In genomic region chr18:57921708-57922107, GRCh38 we compare ENCODE assay signal across 15 cellular contexts.
DNase-seq lines count a peak whose midpoint lies in the region; TF ChIP-seq lines count a peak whose summit lies in the region.
"Had no signal": no experiment of that assay in that cellular context is flagged by ENCODE, and none has a peak within 500 bp of the region (broad histone marks: within the 10 kb centered on the region; RNA-seq: fewer than 3 reads in every experiment).

No MANE protein-coding gene starts in this region.

- H3K9ac ChIP-seq in mammary epithelial cell (ENCODE audit: insufficient read depth, low read length), result no peak overlapping the region

- no peaks in the 10 kb centered on the region for H4K20me1 ChIP-seq in mammary epithelial cell (ENCODE audit: insufficient read depth, low read length)

- no peak overlapping the region for H3K27ac ChIP-seq in mammary epithelial cell (ENCODE audit: insufficient read depth, low read depth, low read length)
- H3K27ac ChIP-seq: heart left ventricle, neutrophil, spleen had no signal

- H3K4me3 ChIP-seq in mammary epithelial cell (replicated peaks in 1 of 3; ENCODE audit: insufficient read depth in 1 of 3, low read depth in 2 of 3, low read length in 3 of 3), result no peak overlapping the region
- H3K4me3 ChIP-seq: heart left ventricle, spleen had no signal

- no peaks in the 10 kb centered on the region for H3K36me3 Mint-ChIP-seq in activated CD4-positive, alpha-beta memory T cell treated with anti-CD3 and anti-CD28 coated beads for 36 hours
- no peaks in the 10 kb centered on the region for H3K36me3 Mint-ChIP-seq in activated CD4-positive, alpha-beta memory T cell treated with anti-CD3 and anti-CD28 coated beads, Interleukin-2, amount 10 ng/mL, durations not matched to agents 7 days and 5 days (ENCODE audit: low read depth)

- 90% methylated on average over 4 of the region's 4 CpGs for WGBS in mammary epithelial cell (ENCODE audit: low coverage, missing lambda C conversion rate)

- no peaks in the 10 kb centered on the region for H3K79me2 ChIP-seq in mammary epithelial cell (ENCODE audit: insufficient read depth, low read length)

- CTCF ChIA-PET in activated CD4-positive, alpha-beta memory T cell treated with anti-CD3 and anti-CD28 coated beads for 36 hours (lab: Charles Lee), result no interaction called here
- CTCF ChIA-PET in activated CD4-positive, alpha-beta memory T cell treated with anti-CD3 and anti-CD28 coated beads, Interleukin-2, amount 10 ng/mL, durations not matched to agents 7 days and 5 days (lab: Charles Lee), result no interaction called here
- CTCF ChIA-PET in mammary epithelial cell (lab: Charles Lee; ENCODE audit: low non-redundant PET), result no interaction called here

- peaks cover 16% of the 10 kb centered on the region for H3K4me1 ChIP-seq in mammary epithelial cell (ENCODE audit: insufficient read depth, low read length)

- intact Hi-C loops in activated CD4-positive, alpha-beta memory T cell treated with anti-CD3 and anti-CD28 coated beads for 36 hours (cut with micrococcal nuclease), result no loop called here
- intact Hi-C loops in mammary epithelial cell (cut with micrococcal nuclease), result loop anchor here (2.0 kb wide), 1 partner anchor 21 kb away; no protein-coding TSS in a partner anchor

- POLR2A ChIA-PET in activated CD4-positive, alpha-beta memory T cell treated with anti-CD3 and anti-CD28 coated beads for 36 hours (lab: Charles Lee), result no interaction called here
- POLR2A ChIA-PET in activated CD4-positive, alpha-beta memory T cell treated with anti-CD3 and anti-CD28 coated beads, Interleukin-2, amount 10 ng/mL, durations not matched to agents 7 days and 5 days (lab: Charles Lee), result interaction anchor here (0.7 kb wide), 1 partner anchor 172 kb away, joined by 3 read pairs; no protein-coding TSS in a partner anchor

- in situ Hi-C loops in mammary epithelial cell (cut with MboI; ENCODE audit: low sequenced_read_pairs in 2 of 2), result no loop called here

- H3K27me3 Mint-ChIP-seq in activated CD4-positive, alpha-beta memory T cell treated with anti-CD3 and anti-CD28 coated beads for 36 hours, result peaks cover 8% of the 10 kb centered on the region
- H3K27me3 Mint-ChIP-seq in activated CD4-positive, alpha-beta memory T cell treated with anti-CD3 and anti-CD28 coated beads, Interleukin-2, amount 10 ng/mL, durations not matched to agents 7 days and 5 days, result peaks cover 4% of the 10 kb centered on the region

- no peaks in the 10 kb centered on the region for H3K36me3 ChIP-seq in mammary epithelial cell (ENCODE audit: insufficient read depth, low read length)
- H3K36me3 ChIP-seq: heart left ventricle, neutrophil, spleen had no signal

- no peak for TF ChIP-seq CTCF in mammary epithelial cell (conservative IDR thresholded peaks at IDR 0.05 in 1 of 2, IDR thresholded peaks at IDR 0.05 in 1 of 2; ENCODE audit: extremely low read depth in 1 of 2, insufficient read depth in 1 of 2, low read depth in 1 of 2, low read length in 2 of 2)

- H2AFZ ChIP-seq in mammary epithelial cell (ENCODE audit: low read depth, low read length), result no peak overlapping the region

- DNase-seq in activated CD4-positive, alpha-beta memory T cell treated with anti-CD3 and anti-CD28 coated beads for 36 hours, result peak; percentile 35
- no peak for DNase-seq in activated CD4-positive, alpha-beta memory T cell treated with anti-CD3 and anti-CD28 coated beads, Interleukin-2, amount 10 ng/mL, durations not matched to agents 7 days and 5 days
- DNase-seq in NCI-H460 (ENCODE audit: extremely low read depth, low read depth) (peak; percentile 59), mammary epithelial cell (peak; percentile 56), renal cortical epithelial cell (ENCODE audit: low read depth) (peak; percentile 51), AML-193 (lab: John Stamatoyannopoulos, UW) (no peak), T-helper 2 cell (no peak)
- DNase-seq in activated effector memory CD4-positive, alpha-beta T cell treated with anti-CD3 and anti-CD28 coated beads, Interleukin-2, amount 50 U/mL, for 16 hours, result no peak
- DNase-seq: anterior cingulate cortex, DMS79 treated with DMSO at 0.1 percent for 48 hours, heart left ventricle, NCI-H1694, spleen had no signal

- dilution Hi-C loops in mammary epithelial cell (cut with HindIII; ENCODE audit: low sequenced_read_pairs), result no loop called here

- H3K4me3 Mint-ChIP-seq in activated CD4-positive, alpha-beta memory T cell treated with anti-CD3 and anti-CD28 coated beads for 36 hours, result no peak overlapping the region
- no peak overlapping the region for H3K4me3 Mint-ChIP-seq in activated CD4-positive, alpha-beta memory T cell treated with anti-CD3 and anti-CD28 coated beads, Interleukin-2, amount 10 ng/mL, durations not matched to agents 7 days and 5 days
- H3K4me3 Mint-ChIP-seq: T-helper 2 cell treated with Interferon-gamma antibody and Interleukin-4, amounts not matched to agents 5 μg/mL and 100 μg/mL, for 36 hours had no signal

- no peaks in the 10 kb centered on the region for H3K9me3 Mint-ChIP-seq in activated CD4-positive, alpha-beta memory T cell treated with anti-CD3 and anti-CD28 coated beads for 36 hours
- H3K9me3 Mint-ChIP-seq in activated CD4-positive, alpha-beta memory T cell treated with anti-CD3 and anti-CD28 coated beads, Interleukin-2, amount 10 ng/mL, durations not matched to agents 7 days and 5 days, result no peaks in the 10 kb centered on the region
- H3K9me3 Mint-ChIP-seq: T-helper 2 cell treated with Interferon-gamma antibody and Interleukin-4, amounts not matched to agents 5 μg/mL and 100 μg/mL, for 36 hours had no signal

- no peaks in the 10 kb centered on the region for H3K9me3 ChIP-seq in mammary epithelial cell (replicated peaks; ENCODE audit: insufficient read depth, low read length)
- H3K9me3 ChIP-seq: heart left ventricle, neutrophil, spleen had no signal

- H3K27me3 ChIP-seq in mammary epithelial cell (ENCODE audit: insufficient read depth, low read length), result no peaks in the 10 kb centered on the region
- H3K27me3 ChIP-seq: heart left ventricle, neutrophil, spleen had no signal

- no peak overlapping the region for H3K4me2 ChIP-seq in mammary epithelial cell (ENCODE audit: insufficient read depth, low read depth, low read length)

- BruUV-seq in mammary epithelial cell (replicated peaks; lab: Mats Ljungman, UMichigan), result no TSS peak

- H3K27ac Mint-ChIP-seq in activated CD4-positive, alpha-beta memory T cell treated with anti-CD3 and anti-CD28 coated beads for 36 hours, result no peak overlapping the region
- no peak overlapping the region for H3K27ac Mint-ChIP-seq in activated CD4-positive, alpha-beta memory T cell treated with anti-CD3 and anti-CD28 coated beads, Interleukin-2, amount 10 ng/mL, durations not matched to agents 7 days and 5 days
- H3K27ac Mint-ChIP-seq: T-helper 2 cell treated with Interferon-gamma antibody and Interleukin-4, amounts not matched to agents 5 μg/mL and 100 μg/mL, for 36 hours had no signal

- peaks cover under 1% of the 10 kb centered on the region for H3K4me1 Mint-ChIP-seq in activated CD4-positive, alpha-beta memory T cell treated with anti-CD3 and anti-CD28 coated beads for 36 hours (ENCODE audit: low read depth)
- peaks cover 1% of the 10 kb centered on the region for H3K4me1 Mint-ChIP-seq in activated CD4-positive, alpha-beta memory T cell treated with anti-CD3 and anti-CD28 coated beads, Interleukin-2, amount 10 ng/mL, durations not matched to agents 7 days and 5 days

Comparison
In these comparisons a context has a peak if more than half of its experiments do, and no peak if none do; other contexts are left out.
1. DNase-seq: peak in activated CD4-positive, alpha-beta memory T cell treated with anti-CD3 and anti-CD28 coated beads for 36 hours (single experiment), NCI-H460 (single experiment), mammary epithelial cell (single experiment) and renal cortical epithelial cell (single experiment); none in activated CD4-positive, alpha-beta memory T cell treated with anti-CD3 and anti-CD28 coated beads, Interleukin-2, amount 10 ng/mL, durations not matched to agents 7 days and 5 days (single experiment), activated effector memory CD4-positive, alpha-beta T cell treated with anti-CD3 and anti-CD28 coated beads, Interleukin-2, amount 50 U/mL, for 16 hours (single experiment), AML-193 (0 of 2) and T-helper 2 cell (0 of 5).